16 cellular contexts compared by ENCODE assay signal in genomic region chr12:30110970-30111586, GRCh38.
DNase-seq lines count a peak whose midpoint lies in the region; ATAC-seq and TF ChIP-seq lines count a peak whose summit lies in the region.
"Had no signal": no experiment of that assay in that cellular context is flagged by ENCODE, and none has a peak within 500 bp of the region (broad histone marks: within the 10 kb centered on the region; RNA-seq: fewer than 3 reads in every experiment).

No MANE protein-coding gene starts in this region.

- no peak for TF ChIP-seq CTCF in fibroblast of mammary gland (conservative IDR thresholded peaks at IDR 0.05; ENCODE audit: control insufficient read depth, insufficient read depth, low read depth, low read length)

- H3K4me3 ChIP-seq in fibroblast of mammary gland (ENCODE audit: control insufficient read depth, low read depth, low read length) (no peak overlapping the region), trophoblast cell (ENCODE audit: low read depth, low read length) (no peak overlapping the region)

- H3K9me3 ChIP-seq in trophoblast cell (ENCODE audit: insufficient read depth, low read depth, low read length): peaks cover 2% of the 10 kb centered on the region

- H4K12ac ChIP-seq in trophoblast cell (ENCODE audit: low read depth, low read length): no peak overlapping the region

- H2AK5ac ChIP-seq in trophoblast cell (ENCODE audit: low read length): no peak overlapping the region

- no CpG with 5 or more reads among the region's 6 CpGs for WGBS in trophoblast cell (ENCODE audit: extremely low coverage, insufficient coverage, insufficient read length)

- no peaks in the 10 kb centered on the region for H3K36me3 ChIP-seq in trophoblast cell (ENCODE audit: control insufficient read depth in 1 of 2, insufficient read depth in 2 of 2, low read length in 2 of 2)

- no peak overlapping the region for H3K27ac ChIP-seq in trophoblast cell (ENCODE audit: low read depth, low read length)

- no peak overlapping the region for H3K23ac ChIP-seq in trophoblast cell (ENCODE audit: low read length)

- peak overlapping the region; percentile 25 for H4K91ac ChIP-seq in trophoblast cell (ENCODE audit: low read depth, low read length)

- H4K8ac ChIP-seq in trophoblast cell (ENCODE audit: low read depth, low read length): no peak overlapping the region

- H3K27me3 ChIP-seq in trophoblast cell (ENCODE audit: insufficient read depth, low read length): no peaks in the 10 kb centered on the region

- ATAC-seq in esophagus mucosa (no peak), HG02571 (IDR thresholded peaks at IDR 0.05; ENCODE audit: unreplicated experiment) (no peak)
- ATAC-seq: activated naive CD8-positive, alpha-beta T cell treated with anti-CD3 and anti-CD28 coated beads, Interleukin-2, amount 50 U/mL, for 24 hours; HepG2 had no signal

- H3K4ac ChIP-seq in trophoblast cell (ENCODE audit: low read depth, low read length): no peak overlapping the region

- no peak overlapping the region for H2BK5ac ChIP-seq in trophoblast cell (ENCODE audit: low read depth, low read length, poor library complexity)

- peak overlapping the region; percentile 33 for H3K18ac ChIP-seq in trophoblast cell (ENCODE audit: low read length)

- H3K14ac ChIP-seq in trophoblast cell (ENCODE audit: low read length): no peak overlapping the region

- no peak overlapping the region for H3K4me2 ChIP-seq in trophoblast cell (ENCODE audit: low read length)

- DNase-seq in HS-5 (ENCODE audit: low read depth): peak; percentile 44
- peak; percentile 17 for DNase-seq in SW480 (ENCODE audit: low spot score)
- DNase-seq in fibroblast of mammary gland (ENCODE audit: low read depth): peak; percentile 6
- DNase-seq in trophoblast cell: no peak
- DNase-seq in ureter (ENCODE audit: low spot score): no peak
- DNase-seq in amygdala (lab: John Stamatoyannopoulos, UW): no peak
- DNase-seq: activated CD4-positive, alpha-beta T cell treated with anti-CD3 and anti-CD28 coated beads for 4 hours; activated naive CD8-positive, alpha-beta T cell treated with anti-CD3 and anti-CD28 coated beads, Interleukin-2, amount 50 U/mL, for 24 hours; activated T-cell treated with anti-CD3 and anti-CD28 coated beads for 4 hours; DMS79 treated with DMSO at 0.1 percent for 48 hours; glutamatergic neuron; NCI-H1092; NCI-H446 had no signal

- H3K79me1 ChIP-seq in trophoblast cell (ENCODE audit: low read length): peaks cover 2% of the 10 kb centered on the region

- no peaks in the 10 kb centered on the region for H3K79me2 ChIP-seq in trophoblast cell (ENCODE audit: control insufficient read depth, insufficient read depth, low read length, poor library complexity)

- no peak overlapping the region for H2AFZ ChIP-seq in trophoblast cell (ENCODE audit: insufficient read depth, low read length, poor library complexity)

- no peak overlapping the region for H2BK12ac ChIP-seq in trophoblast cell (ENCODE audit: low read length)

- H3K9ac ChIP-seq in trophoblast cell (ENCODE audit: low read length): no peak overlapping the region

- H3K4me1 ChIP-seq in trophoblast cell (ENCODE audit: control insufficient read depth in 1 of 2, insufficient read depth in 2 of 2, low read length in 2 of 2): peaks cover 0 to 6% of the 10 kb centered on the region in 2 experiments

- no peak overlapping the region for H2BK120ac ChIP-seq in trophoblast cell (ENCODE audit: insufficient read depth, low read length, poor library complexity)

Comparison
In these comparisons a context has a peak if more than half of its experiments do, and no peak if none do; other contexts are left out.
1. DNase-seq: peak in HS-5 (single experiment), SW480 (single experiment) and fibroblast of mammary gland (single experiment); none in trophoblast cell (0 of 2), ureter (single experiment) and amygdala (0 of 56).